1 cellular context compared by ENCODE assay signal in genomic region chr17:43556292-43556691, GRCh38.
TF ChIP-seq lines count a peak whose summit lies in the region.

No MANE protein-coding gene starts in this region.

TF ChIP-seq in K562, 482 proteins besides CTCF, POLR2A, EP300 and RAD21 (continued from another document and continues in another):
- TF ChIP-seq ZNF407 (IDR thresholded peaks at IDR 0.05; ENCODE audit: low read depth) = 0 out of 2 replicates have a peak, but pooled peaks have one; percentile 15
- TF ChIP-seq GTF2F1 (IDR thresholded peaks at IDR 0.05; ENCODE audit: low read depth, low read length) = no peak
- TF ChIP-seq MTA2 (IDR thresholded peaks at IDR 0.05; ENCODE audit: low read depth) = 0 out of 2 replicates have a peak, but pooled peaks have one; percentile 15
- no peak for TF ChIP-seq ZNF143 (CRISPR knock-in tag; IDR thresholded peaks at IDR 0.05)
- peak in 1 of 2 experiments; percentile 46; a peak in 1 of 4 replicates for TF ChIP-seq NONO (IDR thresholded peaks at IDR 0.05; ENCODE audit: low read depth in 2 of 2, low read length in 1 of 2)
- TF ChIP-seq ETV1 (tag; conservative IDR thresholded peaks at IDR 0.05; ENCODE audit: low read depth) = no peak
- peak; percentile 99 for TF ChIP-seq BACH1 (tag; IDR thresholded peaks at IDR 0.05)
- no peak for TF ChIP-seq ZNF780A (CRISPR knock-in tag; IDR thresholded peaks at IDR 0.05)
- TF ChIP-seq POLR2H (tag; IDR thresholded peaks at IDR 0.05; ENCODE audit: low read depth) = no peak
- TF ChIP-seq, protein P1, sequence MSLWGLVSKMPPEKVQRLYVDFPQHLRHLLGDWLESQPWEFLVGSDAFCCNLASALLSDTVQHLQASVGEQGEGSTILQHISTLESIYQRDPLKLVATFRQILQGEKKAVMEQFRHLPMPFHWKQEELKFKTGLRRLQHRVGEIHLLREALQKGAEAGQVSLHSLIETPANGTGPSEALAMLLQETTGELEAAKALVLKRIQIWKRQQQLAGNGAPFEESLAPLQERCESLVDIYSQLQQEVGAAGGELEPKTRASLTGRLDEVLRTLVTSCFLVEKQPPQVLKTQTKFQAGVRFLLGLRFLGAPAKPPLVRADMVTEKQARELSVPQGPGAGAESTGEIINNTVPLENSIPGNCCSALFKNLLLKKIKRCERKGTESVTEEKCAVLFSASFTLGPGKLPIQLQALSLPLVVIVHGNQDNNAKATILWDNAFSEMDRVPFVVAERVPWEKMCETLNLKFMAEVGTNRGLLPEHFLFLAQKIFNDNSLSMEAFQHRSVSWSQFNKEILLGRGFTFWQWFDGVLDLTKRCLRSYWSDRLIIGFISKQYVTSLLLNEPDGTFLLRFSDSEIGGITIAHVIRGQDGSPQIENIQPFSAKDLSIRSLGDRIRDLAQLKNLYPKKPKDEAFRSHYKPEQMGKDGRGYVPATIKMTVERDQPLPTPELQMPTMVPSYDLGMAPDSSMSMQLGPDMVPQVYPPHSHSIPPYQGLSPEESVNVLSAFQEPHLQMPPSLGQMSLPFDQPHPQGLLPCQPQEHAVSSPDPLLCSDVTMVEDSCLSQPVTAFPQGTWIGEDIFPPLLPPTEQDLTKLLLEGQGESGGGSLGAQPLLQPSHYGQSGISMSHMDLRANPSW (CRISPR knock-in tag; IDR thresholded peaks at IDR 0.05) = no peak
- no peak for TF ChIP-seq ATF1 (CRISPR knock-in tag; IDR thresholded peaks at IDR 0.05)
- 0 out of 2 replicates have a peak, but pooled peaks have one; percentile 49 for TF ChIP-seq ATF1 (tag; IDR thresholded peaks at IDR 0.05)
- TF ChIP-seq, protein P2, sequence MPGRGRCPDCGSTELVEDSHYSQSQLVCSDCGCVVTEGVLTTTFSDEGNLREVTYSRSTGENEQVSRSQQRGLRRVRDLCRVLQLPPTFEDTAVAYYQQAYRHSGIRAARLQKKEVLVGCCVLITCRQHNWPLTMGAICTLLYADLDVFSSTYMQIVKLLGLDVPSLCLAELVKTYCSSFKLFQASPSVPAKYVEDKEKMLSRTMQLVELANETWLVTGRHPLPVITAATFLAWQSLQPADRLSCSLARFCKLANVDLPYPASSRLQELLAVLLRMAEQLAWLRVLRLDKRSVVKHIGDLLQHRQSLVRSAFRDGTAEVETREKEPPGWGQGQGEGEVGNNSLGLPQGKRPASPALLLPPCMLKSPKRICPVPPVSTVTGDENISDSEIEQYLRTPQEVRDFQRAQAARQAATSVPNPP (IDR thresholded peaks at IDR 0.05; ENCODE audit: borderline replicate concordance, insufficient read depth, insufficient read length) = no peak
- peak; percentile 65; the same call in 1 of the 2 replicates for TF ChIP-seq ZNF395 (CRISPR knock-in tag; IDR thresholded peaks at IDR 0.05)
- TF ChIP-seq, protein P3, sequence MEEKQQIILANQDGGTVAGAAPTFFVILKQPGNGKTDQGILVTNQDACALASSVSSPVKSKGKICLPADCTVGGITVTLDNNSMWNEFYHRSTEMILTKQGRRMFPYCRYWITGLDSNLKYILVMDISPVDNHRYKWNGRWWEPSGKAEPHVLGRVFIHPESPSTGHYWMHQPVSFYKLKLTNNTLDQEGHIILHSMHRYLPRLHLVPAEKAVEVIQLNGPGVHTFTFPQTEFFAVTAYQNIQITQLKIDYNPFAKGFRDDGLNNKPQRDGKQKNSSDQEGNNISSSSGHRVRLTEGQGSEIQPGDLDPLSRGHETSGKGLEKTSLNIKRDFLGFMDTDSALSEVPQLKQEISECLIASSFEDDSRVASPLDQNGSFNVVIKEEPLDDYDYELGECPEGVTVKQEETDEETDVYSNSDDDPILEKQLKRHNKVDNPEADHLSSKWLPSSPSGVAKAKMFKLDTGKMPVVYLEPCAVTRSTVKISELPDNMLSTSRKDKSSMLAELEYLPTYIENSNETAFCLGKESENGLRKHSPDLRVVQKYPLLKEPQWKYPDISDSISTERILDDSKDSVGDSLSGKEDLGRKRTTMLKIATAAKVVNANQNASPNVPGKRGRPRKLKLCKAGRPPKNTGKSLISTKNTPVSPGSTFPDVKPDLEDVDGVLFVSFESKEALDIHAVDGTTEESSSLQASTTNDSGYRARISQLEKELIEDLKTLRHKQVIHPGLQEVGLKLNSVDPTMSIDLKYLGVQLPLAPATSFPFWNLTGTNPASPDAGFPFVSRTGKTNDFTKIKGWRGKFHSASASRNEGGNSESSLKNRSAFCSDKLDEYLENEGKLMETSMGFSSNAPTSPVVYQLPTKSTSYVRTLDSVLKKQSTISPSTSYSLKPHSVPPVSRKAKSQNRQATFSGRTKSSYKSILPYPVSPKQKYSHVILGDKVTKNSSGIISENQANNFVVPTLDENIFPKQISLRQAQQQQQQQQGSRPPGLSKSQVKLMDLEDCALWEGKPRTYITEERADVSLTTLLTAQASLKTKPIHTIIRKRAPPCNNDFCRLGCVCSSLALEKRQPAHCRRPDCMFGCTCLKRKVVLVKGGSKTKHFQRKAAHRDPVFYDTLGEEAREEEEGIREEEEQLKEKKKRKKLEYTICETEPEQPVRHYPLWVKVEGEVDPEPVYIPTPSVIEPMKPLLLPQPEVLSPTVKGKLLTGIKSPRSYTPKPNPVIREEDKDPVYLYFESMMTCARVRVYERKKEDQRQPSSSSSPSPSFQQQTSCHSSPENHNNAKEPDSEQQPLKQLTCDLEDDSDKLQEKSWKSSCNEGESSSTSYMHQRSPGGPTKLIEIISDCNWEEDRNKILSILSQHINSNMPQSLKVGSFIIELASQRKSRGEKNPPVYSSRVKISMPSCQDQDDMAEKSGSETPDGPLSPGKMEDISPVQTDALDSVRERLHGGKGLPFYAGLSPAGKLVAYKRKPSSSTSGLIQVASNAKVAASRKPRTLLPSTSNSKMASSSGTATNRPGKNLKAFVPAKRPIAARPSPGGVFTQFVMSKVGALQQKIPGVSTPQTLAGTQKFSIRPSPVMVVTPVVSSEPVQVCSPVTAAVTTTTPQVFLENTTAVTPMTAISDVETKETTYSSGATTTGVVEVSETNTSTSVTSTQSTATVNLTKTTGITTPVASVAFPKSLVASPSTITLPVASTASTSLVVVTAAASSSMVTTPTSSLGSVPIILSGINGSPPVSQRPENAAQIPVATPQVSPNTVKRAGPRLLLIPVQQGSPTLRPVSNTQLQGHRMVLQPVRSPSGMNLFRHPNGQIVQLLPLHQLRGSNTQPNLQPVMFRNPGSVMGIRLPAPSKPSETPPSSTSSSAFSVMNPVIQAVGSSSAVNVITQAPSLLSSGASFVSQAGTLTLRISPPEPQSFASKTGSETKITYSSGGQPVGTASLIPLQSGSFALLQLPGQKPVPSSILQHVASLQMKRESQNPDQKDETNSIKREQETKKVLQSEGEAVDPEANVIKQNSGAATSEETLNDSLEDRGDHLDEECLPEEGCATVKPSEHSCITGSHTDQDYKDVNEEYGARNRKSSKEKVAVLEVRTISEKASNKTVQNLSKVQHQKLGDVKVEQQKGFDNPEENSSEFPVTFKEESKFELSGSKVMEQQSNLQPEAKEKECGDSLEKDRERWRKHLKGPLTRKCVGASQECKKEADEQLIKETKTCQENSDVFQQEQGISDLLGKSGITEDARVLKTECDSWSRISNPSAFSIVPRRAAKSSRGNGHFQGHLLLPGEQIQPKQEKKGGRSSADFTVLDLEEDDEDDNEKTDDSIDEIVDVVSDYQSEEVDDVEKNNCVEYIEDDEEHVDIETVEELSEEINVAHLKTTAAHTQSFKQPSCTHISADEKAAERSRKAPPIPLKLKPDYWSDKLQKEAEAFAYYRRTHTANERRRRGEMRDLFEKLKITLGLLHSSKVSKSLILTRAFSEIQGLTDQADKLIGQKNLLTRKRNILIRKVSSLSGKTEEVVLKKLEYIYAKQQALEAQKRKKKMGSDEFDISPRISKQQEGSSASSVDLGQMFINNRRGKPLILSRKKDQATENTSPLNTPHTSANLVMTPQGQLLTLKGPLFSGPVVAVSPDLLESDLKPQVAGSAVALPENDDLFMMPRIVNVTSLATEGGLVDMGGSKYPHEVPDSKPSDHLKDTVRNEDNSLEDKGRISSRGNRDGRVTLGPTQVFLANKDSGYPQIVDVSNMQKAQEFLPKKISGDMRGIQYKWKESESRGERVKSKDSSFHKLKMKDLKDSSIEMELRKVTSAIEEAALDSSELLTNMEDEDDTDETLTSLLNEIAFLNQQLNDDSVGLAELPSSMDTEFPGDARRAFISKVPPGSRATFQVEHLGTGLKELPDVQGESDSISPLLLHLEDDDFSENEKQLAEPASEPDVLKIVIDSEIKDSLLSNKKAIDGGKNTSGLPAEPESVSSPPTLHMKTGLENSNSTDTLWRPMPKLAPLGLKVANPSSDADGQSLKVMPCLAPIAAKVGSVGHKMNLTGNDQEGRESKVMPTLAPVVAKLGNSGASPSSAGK (IDR thresholded peaks at IDR 0.05) = peak; percentile 47; the same call in 1 of the 2 replicates
- 0 out of 2 replicates have a peak, but pooled peaks have one; percentile 18 for TF ChIP-seq SP1 (CRISPR knock-in tag; IDR thresholded peaks at IDR 0.05)
- TF ChIP-seq SMARCA4 (IDR thresholded peaks at IDR 0.05) = peak; percentile 82
- TF ChIP-seq ATF3 (IDR thresholded peaks at IDR 0.05) = peak; percentile 74
- TF ChIP-seq ATF3 (CRISPR knock-in tag; conservative IDR thresholded peaks at IDR 0.05) = no peak
- TF ChIP-seq XRCC5 (IDR thresholded peaks at IDR 0.05; ENCODE audit: low read depth, low read length) = peak; percentile 42; the same call in 1 of the 2 replicates
- no peak for TF ChIP-seq FOXJ3 (CRISPR knock-in tag; IDR thresholded peaks at IDR 0.05)
- no peak for TF ChIP-seq ARID2 (IDR thresholded peaks at IDR 0.05)
- no peak for TF ChIP-seq SMAD1 (IDR thresholded peaks at IDR 0.05; ENCODE audit: low read depth, low read length, partially characterized antibody)
- TF ChIP-seq SMARCE1 (IDR thresholded peaks at IDR 0.05) = peak; percentile 84
- TF ChIP-seq ZNF561 (CRISPR knock-in tag; conservative IDR thresholded peaks at IDR 0.05) = no peak
- TF ChIP-seq LEF1 (IDR thresholded peaks at IDR 0.05) = peak; percentile 82
- TF ChIP-seq TARDBP (IDR thresholded peaks at IDR 0.05) = no peak
- no peak for TF ChIP-seq HNRNPLL (IDR thresholded peaks at IDR 0.05; ENCODE audit: low read depth, low read length, poor library complexity, severe bottlenecking)
